18 cellular contexts compared by ENCODE assay signal in genomic region chr6:161318456-161318855, GRCh38. TPM values are rescaled to one million over a fixed set of nuclear protein-coding genes. Genes with fewer than 3 reads are reported as not detected.
DNase-seq lines count a peak whose midpoint lies in the region; ATAC-seq and TF ChIP-seq lines count a peak whose summit lies in the region.
"Had no signal": no experiment of that assay in that cellular context is flagged by ENCODE, and none has a peak within 500 bp of the region (broad histone marks: within the 10 kb centered on the region; RNA-seq: fewer than 3 reads in every experiment).

No MANE protein-coding gene starts in this region.

- CTCF ChIA-PET in HEK293T (lab: Yijun Ruan, JAX): no interaction called here

- POLR2A ChIA-PET in HEK293T (lab: Yijun Ruan, JAX): no interaction called here

- DNase-seq in NCI-H146 (lab: John Stamatoyannopoulos, UW): peak; percentile 14
- no peak for DNase-seq in NCI-H146 treated with DMSO at 0.1 percent for 48 hours (lab: John Stamatoyannopoulos, UW; ENCODE audit: unreplicated experiment)
- DNase-seq in astrocyte of the hippocampus (ENCODE audit: low read depth, low spot score): peak; percentile 63
- DNase-seq in GM13976 (ENCODE audit: low spot score): no peak
- no peak for DNase-seq in HEK293T (ENCODE audit: extremely low spot score)
- DNase-seq: 8988T; activated CD4-positive, alpha-beta memory T cell treated with anti-CD3 and anti-CD28 coated beads, Interleukin-2, amount 10 ng/mL, durations not matched to agents 7 days and 5 days; activated naive CD8-positive, alpha-beta T cell treated with anti-CD3 and anti-CD28 coated beads, Interleukin-2, amount 10 ng/mL, durations not matched to agents 7 days and 5 days; effector CD8-positive, alpha-beta T cell; kidney glomerular epithelial cell; NCI-H2171 treated with DMSO at 0.1 percent for 48 hours; stimulated activated CD4-positive, alpha-beta T cell treated with anti-CD3 and anti-CD28 coated beads, Interleukin-4, amount 100 ng/mL, for 24 hours; SW 1271 had no signal

- no peaks in the 10 kb centered on the region for H3K9me3 ChIP-seq in mesodermal cell (ENCODE audit: control insufficient read depth, low read length)
- H3K9me3 ChIP-seq: thyroid gland had no signal

- in situ Hi-C loops in GM13976 (cut with MboI; ENCODE audit: low sequenced_read_pairs, unreplicated experiment): no loop called here

- TF ChIP-seq CTCF in GM13976 (IDR thresholded peaks at IDR 0.05; ENCODE audit: borderline replicate concordance, control extremely low read depth, extremely low read depth, insufficient read depth, missing control alignments): no peak

- H3K4me3 ChIP-seq in mesodermal cell (ENCODE audit: extremely low read depth, insufficient read depth, low read length, poor library complexity, severe bottlenecking): no peak overlapping the region
- H3K4me3 ChIP-seq: BLaER1, thyroid gland had no signal

- H3K4me1 ChIP-seq in mesodermal cell (ENCODE audit: control insufficient read depth, insufficient read depth, low read length, poor library complexity, severe bottlenecking): no peaks in the 10 kb centered on the region
- H3K4me1 ChIP-seq: BLaER1 had no signal

- no peak for ATAC-seq in GM18861 (IDR thresholded peaks at IDR 0.05; ENCODE audit: unreplicated experiment)

- peak overlapping the region; percentile 7 for H3K27ac ChIP-seq in mesodermal cell (ENCODE audit: low read depth, low read length, severe bottlenecking)
- H3K27ac ChIP-seq in temporal lobe (ENCODE audit: low read depth, low read length): peak overlapping the region; percentile 91
- H3K27ac ChIP-seq: BLaER1, thyroid gland had no signal

- WGBS in mesodermal cell (ENCODE audit: insufficient coverage in 2 of 2), 2 experiments: 76 to 84% methylated on average over 6 of the region's 6 CpGs

- H3K36me3 ChIP-seq in mesodermal cell (ENCODE audit: control insufficient read depth, insufficient read depth, low read length): no peaks in the 10 kb centered on the region
- H3K36me3 ChIP-seq: BLaER1, thyroid gland had no signal

TF ChIP-seq in HEK293T, 16 proteins besides CTCF, POLR2A, EP300 and RAD21:
- TF ChIP-seq ELF4 (IDR thresholded peaks at IDR 0.05) (no peak), SP1 (IDR thresholded peaks at IDR 0.05) (no peak), HDGF (IDR thresholded peaks at IDR 0.05; ENCODE audit: borderline replicate concordance) (no peak), LEF1 (IDR thresholded peaks at IDR 0.05; ENCODE audit: borderline replicate concordance) (no peak), FOXK2 (IDR thresholded peaks at IDR 0.05) (no peak), NFRKB (IDR thresholded peaks at IDR 0.05) (no peak), ZNF384 (IDR thresholded peaks at IDR 0.05) (no peak), SUZ12 (IDR thresholded peaks at IDR 0.05) (no peak), ARNT (IDR thresholded peaks at IDR 0.05) (no peak), FOXA1 (IDR thresholded peaks at IDR 0.05) (no peak), CTBP1 (IDR thresholded peaks at IDR 0.05; ENCODE audit: borderline replicate concordance) (no peak), FOXM1 (IDR thresholded peaks at IDR 0.05; ENCODE audit: borderline replicate concordance) (no peak), L3MBTL2 (conservative IDR thresholded peaks at IDR 0.05) (no peak), BHLHE40 (IDR thresholded peaks at IDR 0.05; ENCODE audit: borderline replicate concordance) (no peak), TARDBP (IDR thresholded peaks at IDR 0.05) (no peak)
- TF ChIP-seq, protein P1, sequence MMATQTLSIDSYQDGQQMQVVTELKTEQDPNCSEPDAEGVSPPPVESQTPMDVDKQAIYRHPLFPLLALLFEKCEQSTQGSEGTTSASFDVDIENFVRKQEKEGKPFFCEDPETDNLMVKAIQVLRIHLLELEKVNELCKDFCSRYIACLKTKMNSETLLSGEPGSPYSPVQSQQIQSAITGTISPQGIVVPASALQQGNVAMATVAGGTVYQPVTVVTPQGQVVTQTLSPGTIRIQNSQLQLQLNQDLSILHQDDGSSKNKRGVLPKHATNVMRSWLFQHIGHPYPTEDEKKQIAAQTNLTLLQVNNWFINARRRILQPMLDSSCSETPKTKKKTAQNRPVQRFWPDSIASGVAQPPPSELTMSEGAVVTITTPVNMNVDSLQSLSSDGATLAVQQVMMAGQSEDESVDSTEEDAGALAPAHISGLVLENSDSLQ (IDR thresholded peaks at IDR 0.05): no peak

RNA-seq across cellular contexts. Expression of gene AGPAT4, which starts 44.6 kb away (rescaled TPM):
- 21.3 TPM for polyA plus RNA-seq in mesodermal cell (2013, experiment 1 of 2)
- polyA plus RNA-seq in mesodermal cell (2013, experiment 2 of 2): 22.1 TPM
- total RNA-seq in temporal lobe: 47.9 TPM

Comparison
In these comparisons a context has a peak if more than half of its experiments do, and no peak if none do; other contexts are left out.
1. DNase-seq: peak in NCI-H146 (single experiment) and astrocyte of the hippocampus (single experiment); none in NCI-H146 treated with DMSO at 0.1 percent for 48 hours (single experiment), GM13976 (single experiment) and HEK293T (single experiment).